8 cellular contexts compared by ENCODE assay signal in genomic region chr17:47205419-47205963, GRCh38. TPM values are rescaled to one million over a fixed set of nuclear protein-coding genes. Genes with fewer than 3 reads are reported as not detected.
DNase-seq lines count a peak whose midpoint lies in the region; ATAC-seq and TF ChIP-seq lines count a peak whose summit lies in the region.

No MANE protein-coding gene starts in this region.

- DNase-seq in NCI-H345 (lab: John Stamatoyannopoulos, UW) (peak; percentile 11), NCI-H345 treated with DMSO at 0.1 percent for 48 hours (lab: John Stamatoyannopoulos, UW; ENCODE audit: unreplicated experiment) (no peak), WTC11 (ENCODE audit: low spot score) (peak; percentile 26), choroid plexus epithelial cell (ENCODE audit: low read depth) (peak; percentile 93), NCI-H1694 treated with DMSO at 0.1 percent for 48 hours (lab: John Stamatoyannopoulos, UW) (no peak)
- peak; percentile 62 for DNase-seq in stimulated activated naive CD8-positive, alpha-beta T cell treated with anti-CD3 and anti-CD28 coated beads, Interleukin-15, Interleukin-2, amounts not matched to agents 100 U/mL and 50 U/mL, for 24 hours

- H3K4me1 Mint-ChIP-seq in WTC11 = peaks cover 21% of the 10 kb centered on the region

- peak; percentile 60 for ATAC-seq in HG03175 (IDR thresholded peaks at IDR 0.05; ENCODE audit: unreplicated experiment)
- peak; percentile 50; the same call in 1 of the 2 replicates for ATAC-seq in WTC11
- peak; percentile 73 for ATAC-seq in stimulated activated naive CD8-positive, alpha-beta T cell treated with anti-CD3 and anti-CD28 coated beads, Interleukin-15, Interleukin-2, amounts not matched to agents 100 U/mL and 50 U/mL, for 24 hours

- POLR2A ChIA-PET in WTC11 (lab: Charles Lee) = no interaction called here

- H3K4me1 ChIP-seq in mesodermal cell (ENCODE audit: control insufficient read depth, insufficient read depth, low read length, poor library complexity, severe bottlenecking) = peaks cover 39% of the 10 kb centered on the region

- H3K27ac ChIP-seq in mesodermal cell (ENCODE audit: low read depth, low read length, severe bottlenecking) = peak overlapping the region; percentile 44

- no peaks in the 10 kb centered on the region for H3K9me3 Mint-ChIP-seq in WTC11

- no peaks in the 10 kb centered on the region for H3K9me3 ChIP-seq in mesodermal cell (ENCODE audit: control insufficient read depth, low read length)

- H3K27me3 Mint-ChIP-seq in WTC11 (ENCODE audit: low read depth) = peaks cover 8% of the 10 kb centered on the region; the same call in 1 of the 2 replicates

- no peak overlapping the region for H3K4me3 ChIP-seq in choroid plexus epithelial cell (ENCODE audit: low read depth, low read length)
- H3K4me3 ChIP-seq in mesodermal cell (ENCODE audit: extremely low read depth, insufficient read depth, low read length, poor library complexity, severe bottlenecking) = no peak overlapping the region

- H3K27ac Mint-ChIP-seq in WTC11 = 0 out of 2 replicates have a peak overlapping the region, but pooled peaks have one; percentile 9

- no peak for TF ChIP-seq CTCF in WTC11 (IDR thresholded peaks at IDR 0.05)
- no peak for TF ChIP-seq CTCF in choroid plexus epithelial cell (conservative IDR thresholded peaks at IDR 0.05; ENCODE audit: low read depth, low read length)

- no peak overlapping the region for H3K4me3 Mint-ChIP-seq in WTC11

- 66 to 75% methylated on average over 9 of the region's 9 CpGs for WGBS in mesodermal cell (ENCODE audit: insufficient coverage in 2 of 2), 2 experiments

- CTCF ChIA-PET in WTC11 (lab: Charles Lee) = no interaction called here

- no peaks in the 10 kb centered on the region for H3K36me3 ChIP-seq in mesodermal cell (ENCODE audit: control insufficient read depth, insufficient read depth, low read length)

- H3K36me3 Mint-ChIP-seq in WTC11 = no peaks in the 10 kb centered on the region

TF ChIP-seq in WTC11, 78 proteins besides CTCF, POLR2A, EP300 and RAD21:
- TF ChIP-seq RELA (CRISPR knock-in tag; IDR thresholded peaks at IDR 0.05; ENCODE audit: borderline replicate concordance) (no peak), ZNF671 (CRISPR knock-in tag; IDR thresholded peaks at IDR 0.05) (no peak), JUN (CRISPR knock-in tag; IDR thresholded peaks at IDR 0.05) (no peak), E2F1 (CRISPR knock-in tag; IDR thresholded peaks at IDR 0.05) (no peak), CBFB (CRISPR knock-in tag; IDR thresholded peaks at IDR 0.05; ENCODE audit: low read depth) (no peak), ZNF425 (CRISPR knock-in tag; conservative IDR thresholded peaks at IDR 0.05) (no peak), NFE2L1 (CRISPR knock-in tag; IDR thresholded peaks at IDR 0.05) (no peak), MAX (CRISPR knock-in tag; IDR thresholded peaks at IDR 0.05) (no peak), ATF1 (CRISPR knock-in tag; IDR thresholded peaks at IDR 0.05) (no peak)
- TF ChIP-seq, protein P1, sequence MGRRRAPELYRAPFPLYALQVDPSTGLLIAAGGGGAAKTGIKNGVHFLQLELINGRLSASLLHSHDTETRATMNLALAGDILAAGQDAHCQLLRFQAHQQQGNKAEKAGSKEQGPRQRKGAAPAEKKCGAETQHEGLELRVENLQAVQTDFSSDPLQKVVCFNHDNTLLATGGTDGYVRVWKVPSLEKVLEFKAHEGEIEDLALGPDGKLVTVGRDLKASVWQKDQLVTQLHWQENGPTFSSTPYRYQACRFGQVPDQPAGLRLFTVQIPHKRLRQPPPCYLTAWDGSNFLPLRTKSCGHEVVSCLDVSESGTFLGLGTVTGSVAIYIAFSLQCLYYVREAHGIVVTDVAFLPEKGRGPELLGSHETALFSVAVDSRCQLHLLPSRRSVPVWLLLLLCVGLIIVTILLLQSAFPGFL (CRISPR knock-in tag; IDR thresholded peaks at IDR 0.05; ENCODE audit: borderline replicate concordance) = no peak
- TF ChIP-seq, protein P2, sequence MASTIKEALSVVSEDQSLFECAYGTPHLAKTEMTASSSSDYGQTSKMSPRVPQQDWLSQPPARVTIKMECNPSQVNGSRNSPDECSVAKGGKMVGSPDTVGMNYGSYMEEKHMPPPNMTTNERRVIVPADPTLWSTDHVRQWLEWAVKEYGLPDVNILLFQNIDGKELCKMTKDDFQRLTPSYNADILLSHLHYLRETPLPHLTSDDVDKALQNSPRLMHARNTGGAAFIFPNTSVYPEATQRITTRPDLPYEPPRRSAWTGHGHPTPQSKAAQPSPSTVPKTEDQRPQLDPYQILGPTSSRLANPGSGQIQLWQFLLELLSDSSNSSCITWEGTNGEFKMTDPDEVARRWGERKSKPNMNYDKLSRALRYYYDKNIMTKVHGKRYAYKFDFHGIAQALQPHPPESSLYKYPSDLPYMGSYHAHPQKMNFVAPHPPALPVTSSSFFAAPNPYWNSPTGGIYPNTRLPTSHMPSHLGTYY (CRISPR knock-in tag; IDR thresholded peaks at IDR 0.05) = no peak

RNA-seq across cellular contexts. Expression of gene MYL4, which starts 3.7 kb away (rescaled TPM):
- 0.50 TPM in 1 of 3 replicates, not detected in the others for total RNA-seq in WTC11 (2021)
- polyA plus RNA-seq in mesodermal cell (2013, experiment 1 of 2) = 46.6 TPM
- polyA plus RNA-seq in mesodermal cell (2013, experiment 2 of 2) = 36.6 TPM

RNA-seq across cellular contexts. Expression of gene CDC27, which starts 16.4 kb away (rescaled TPM):
- total RNA-seq in WTC11 (2021) = 83.0 to 83.6 TPM (median 83.3 TPM) in 3 replicates
- polyA plus RNA-seq in mesodermal cell (2013, experiment 1 of 2) = 66.0 TPM
- 69.4 TPM for polyA plus RNA-seq in mesodermal cell (2013, experiment 2 of 2)

RNA-seq across cellular contexts. Expression of gene ITGB3, which starts 48.1 kb away (rescaled TPM):
- 0.04 to 0.14 TPM (median 0.09 TPM) in 3 replicates for total RNA-seq in WTC11 (2021)
- 1.1 TPM for polyA plus RNA-seq in mesodermal cell (2013, experiment 1 of 2)
- polyA plus RNA-seq in mesodermal cell (2013, experiment 2 of 2) = 0.40 TPM

Comparison
In these comparisons a context has a peak if more than half of its experiments do, and no peak if none do; other contexts are left out.
1. DNase-seq: peak in NCI-H345 (single experiment), WTC11 (single experiment), choroid plexus epithelial cell (single experiment) and stimulated activated naive CD8-positive, alpha-beta T cell treated with anti-CD3 and anti-CD28 coated beads, Interleukin-15, Interleukin-2, amounts not matched to agents 100 U/mL and 50 U/mL, for 24 hours (single experiment); none in NCI-H345 treated with DMSO at 0.1 percent for 48 hours (single experiment) and NCI-H1694 treated with DMSO at 0.1 percent for 48 hours (single experiment).
2. Peak in every context shown above with its lines, with median percentiles within 50 percentile points of each other: ATAC-seq.